Comparison of ENCODE assay signal across 1 cellular context in the genomic region with DNA sequence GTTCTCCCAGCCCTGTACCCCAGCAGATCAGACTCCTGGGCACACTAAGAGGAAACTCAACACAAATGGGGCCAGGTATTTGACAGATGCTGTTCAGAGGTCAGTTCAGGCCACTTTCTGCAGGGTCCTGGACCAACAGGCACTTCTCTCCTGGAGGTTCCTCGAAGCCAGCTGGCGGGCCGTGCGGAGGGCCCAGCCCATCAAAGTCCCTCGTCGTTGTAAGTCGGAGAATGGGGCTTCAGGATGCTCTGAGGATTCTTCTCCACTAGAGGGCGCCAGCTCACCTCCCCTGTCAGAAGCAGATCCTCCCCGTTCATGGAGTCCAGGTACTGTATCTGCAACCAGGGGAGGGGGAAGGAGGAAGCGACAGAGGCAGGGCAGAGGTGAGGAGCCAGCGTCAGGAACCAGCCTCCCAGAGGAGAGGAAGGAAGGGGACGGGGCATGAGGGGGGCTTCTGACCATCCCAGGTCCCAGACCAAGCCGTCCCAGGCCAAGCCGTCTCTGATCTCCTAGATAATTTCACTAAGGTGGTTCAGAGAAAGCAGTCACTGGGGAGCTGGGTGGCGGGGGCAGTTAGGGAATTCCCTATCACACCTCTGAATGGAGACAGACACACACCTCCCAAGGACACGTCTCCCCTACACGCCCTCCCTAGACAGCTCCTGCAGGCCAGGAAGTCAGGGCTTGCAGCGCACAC.
A peak's percentile ranks its signal among the peaks of the same experiment; 100 is the strongest.
TF ChIP-seq lines count a peak whose summit lies in the region.

No MANE protein-coding gene starts in this region.

TF ChIP-seq in HepG2, 621 proteins besides CTCF, POLR2A, EP300 and RAD21 (continued from another document and continues in another):
- TF ChIP-seq, protein P1, sequence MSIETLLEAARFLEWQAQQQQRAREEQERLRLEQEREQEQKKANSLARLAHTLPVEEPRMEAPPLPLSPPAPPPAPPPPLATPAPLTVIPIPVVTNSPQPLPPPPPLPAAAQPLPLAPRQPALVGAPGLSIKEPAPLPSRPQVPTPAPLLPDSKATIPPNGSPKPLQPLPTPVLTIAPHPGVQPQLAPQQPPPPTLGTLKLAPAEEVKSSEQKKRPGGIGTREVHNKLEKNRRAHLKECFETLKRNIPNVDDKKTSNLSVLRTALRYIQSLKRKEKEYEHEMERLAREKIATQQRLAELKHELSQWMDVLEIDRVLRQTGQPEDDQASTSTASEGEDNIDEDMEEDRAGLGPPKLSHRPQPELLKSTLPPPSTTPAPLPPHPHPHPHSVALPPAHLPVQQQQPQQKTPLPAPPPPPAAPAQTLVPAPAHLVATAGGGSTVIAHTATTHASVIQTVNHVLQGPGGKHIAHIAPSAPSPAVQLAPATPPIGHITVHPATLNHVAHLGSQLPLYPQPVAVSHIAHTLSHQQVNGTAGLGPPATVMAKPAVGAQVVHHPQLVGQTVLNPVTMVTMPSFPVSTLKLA (IDR thresholded peaks at IDR 0.05), result no peak
- 0 out of 2 replicates have a peak, but pooled peaks have one; percentile 62 for TF ChIP-seq ZFP1 (CRISPR knock-in tag; IDR thresholded peaks at IDR 0.05)
- no peak for TF ChIP-seq ZNF773 (CRISPR knock-in tag; IDR thresholded peaks at IDR 0.05; ENCODE audit: borderline replicate concordance)
- TF ChIP-seq SRF (IDR thresholded peaks at IDR 0.05; ENCODE audit: low read depth, low read length), result no peak
- no peak for TF ChIP-seq DNMT3B (CRISPR knock-in tag; conservative IDR thresholded peaks at IDR 0.05)
- TF ChIP-seq, protein P2, sequence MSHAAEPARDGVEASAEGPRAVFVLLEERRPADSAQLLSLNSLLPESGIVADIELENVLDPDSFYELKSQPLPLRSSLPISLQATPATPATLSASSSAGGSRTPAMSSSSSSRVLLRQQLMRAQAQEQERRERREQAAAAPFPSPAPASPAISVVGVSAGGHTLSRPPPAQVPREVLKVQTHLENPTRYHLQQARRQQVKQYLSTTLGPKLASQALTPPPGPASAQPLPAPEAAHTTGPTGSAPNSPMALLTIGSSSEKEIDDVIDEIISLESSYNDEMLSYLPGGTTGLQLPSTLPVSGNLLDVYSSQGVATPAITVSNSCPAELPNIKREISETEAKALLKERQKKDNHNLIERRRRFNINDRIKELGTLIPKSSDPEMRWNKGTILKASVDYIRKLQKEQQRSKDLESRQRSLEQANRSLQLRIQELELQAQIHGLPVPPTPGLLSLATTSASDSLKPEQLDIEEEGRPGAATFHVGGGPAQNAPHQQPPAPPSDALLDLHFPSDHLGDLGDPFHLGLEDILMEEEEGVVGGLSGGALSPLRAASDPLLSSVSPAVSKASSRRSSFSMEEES (CRISPR knock-in tag; IDR thresholded peaks at IDR 0.05), result peak; percentile 47
- no peak for TF ChIP-seq PAWR (CRISPR knock-in tag; IDR thresholded peaks at IDR 0.05; ENCODE audit: borderline replicate concordance)
- no peak for TF ChIP-seq PHF5A (CRISPR knock-in tag; IDR thresholded peaks at IDR 0.05; ENCODE audit: low read depth, unreplicated experiment)
- no peak for TF ChIP-seq SOX6 (IDR thresholded peaks at IDR 0.05)
- 0 out of 2 replicates have a peak, but pooled peaks have one; percentile 32 for TF ChIP-seq SOX6 (CRISPR knock-in tag; IDR thresholded peaks at IDR 0.05)
- TF ChIP-seq SAP130 (CRISPR knock-in tag; IDR thresholded peaks at IDR 0.05; ENCODE audit: low read depth), result peak; percentile 58
- peak; percentile 45; the same call in 1 of the 2 replicates for TF ChIP-seq MXD4 (CRISPR knock-in tag; IDR thresholded peaks at IDR 0.05)
- peak; percentile 84; the same call in 1 of the 2 replicates for TF ChIP-seq ZNF614 (CRISPR knock-in tag; IDR thresholded peaks at IDR 0.05; ENCODE audit: borderline replicate concordance)
- no peak for TF ChIP-seq ZNF816 (CRISPR knock-in tag; IDR thresholded peaks at IDR 0.05; ENCODE audit: borderline replicate concordance)
- no peak for TF ChIP-seq ZNF446 (CRISPR knock-in tag; IDR thresholded peaks at IDR 0.05)
- TF ChIP-seq, protein P3, sequence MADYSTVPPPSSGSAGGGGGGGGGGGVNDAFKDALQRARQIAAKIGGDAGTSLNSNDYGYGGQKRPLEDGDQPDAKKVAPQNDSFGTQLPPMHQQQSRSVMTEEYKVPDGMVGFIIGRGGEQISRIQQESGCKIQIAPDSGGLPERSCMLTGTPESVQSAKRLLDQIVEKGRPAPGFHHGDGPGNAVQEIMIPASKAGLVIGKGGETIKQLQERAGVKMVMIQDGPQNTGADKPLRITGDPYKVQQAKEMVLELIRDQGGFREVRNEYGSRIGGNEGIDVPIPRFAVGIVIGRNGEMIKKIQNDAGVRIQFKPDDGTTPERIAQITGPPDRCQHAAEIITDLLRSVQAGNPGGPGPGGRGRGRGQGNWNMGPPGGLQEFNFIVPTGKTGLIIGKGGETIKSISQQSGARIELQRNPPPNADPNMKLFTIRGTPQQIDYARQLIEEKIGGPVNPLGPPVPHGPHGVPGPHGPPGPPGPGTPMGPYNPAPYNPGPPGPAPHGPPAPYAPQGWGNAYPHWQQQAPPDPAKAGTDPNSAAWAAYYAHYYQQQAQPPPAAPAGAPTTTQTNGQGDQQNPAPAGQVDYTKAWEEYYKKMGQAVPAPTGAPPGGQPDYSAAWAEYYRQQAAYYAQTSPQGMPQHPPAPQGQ (CRISPR knock-in tag; IDR thresholded peaks at IDR 0.05; ENCODE audit: borderline replicate concordance), result no peak
- TF ChIP-seq ZNF274 (CRISPR knock-in tag; IDR thresholded peaks at IDR 0.05), result no peak; the same call in 1 of the 2 replicates
- no peak for TF ChIP-seq SNAPC2 (CRISPR knock-in tag; IDR thresholded peaks at IDR 0.05)
- TF ChIP-seq, protein P4, sequence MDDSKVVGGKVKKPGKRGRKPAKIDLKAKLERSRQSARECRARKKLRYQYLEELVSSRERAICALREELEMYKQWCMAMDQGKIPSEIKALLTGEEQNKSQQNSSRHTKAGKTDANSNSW (CRISPR knock-in tag; IDR thresholded peaks at IDR 0.05; ENCODE audit: borderline replicate concordance), result no peak
- TF ChIP-seq TEAD3 (CRISPR knock-in tag; optimal IDR thresholded peaks at IDR 0.05; ENCODE audit: borderline replicate concordance), result peak; percentile 81
- no peak for TF ChIP-seq IKZF4 (CRISPR knock-in tag; IDR thresholded peaks at IDR 0.05; ENCODE audit: borderline replicate concordance, low read depth, not compliant biosample characterization)
- TF ChIP-seq POLR2AphosphoS2 (IDR thresholded peaks at IDR 0.05; ENCODE audit: low read depth, low read length), result no peak
- no peak for TF ChIP-seq U2AF2 (IDR thresholded peaks at IDR 0.05; ENCODE audit: low read depth, low read length)
- TF ChIP-seq ZNF496 (CRISPR knock-in tag; IDR thresholded peaks at IDR 0.05; ENCODE audit: insufficient replicate concordance), result no peak
- TF ChIP-seq KLF13 (CRISPR knock-in tag; IDR thresholded peaks at IDR 0.05), result no peak
- TF ChIP-seq, protein P5, sequence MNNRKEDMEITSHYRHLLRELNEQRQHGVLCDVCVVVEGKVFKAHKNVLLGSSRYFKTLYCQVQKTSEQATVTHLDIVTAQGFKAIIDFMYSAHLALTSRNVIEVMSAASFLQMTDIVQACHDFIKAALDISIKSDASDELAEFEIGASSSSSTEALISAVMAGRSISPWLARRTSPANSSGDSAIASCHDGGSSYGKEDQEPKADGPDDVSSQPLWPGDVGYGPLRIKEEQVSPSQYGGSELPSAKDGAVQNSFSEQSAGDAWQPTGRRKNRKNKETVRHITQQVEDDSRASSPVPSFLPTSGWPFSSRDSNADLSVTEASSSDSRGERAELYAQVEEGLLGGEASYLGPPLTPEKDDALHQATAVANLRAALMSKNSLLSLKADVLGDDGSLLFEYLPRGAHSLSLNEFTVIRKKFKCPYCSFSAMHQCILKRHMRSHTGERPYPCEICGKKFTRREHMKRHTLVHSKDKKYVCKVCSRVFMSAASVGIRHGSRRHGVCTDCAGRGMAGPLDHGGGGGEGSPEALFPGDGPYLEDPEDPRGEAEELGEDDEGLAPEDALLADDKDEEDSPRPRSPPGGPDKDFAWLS (CRISPR knock-in tag; IDR thresholded peaks at IDR 0.05; ENCODE audit: borderline replicate concordance), result no peak
- peak; percentile 61; the same call in 1 of the 2 replicates for TF ChIP-seq NRL (CRISPR knock-in tag; IDR thresholded peaks at IDR 0.05; ENCODE audit: borderline replicate concordance)
- no peak for TF ChIP-seq NR2F1 (CRISPR knock-in tag; IDR thresholded peaks at IDR 0.05)
- TF ChIP-seq KAT8 (CRISPR knock-in tag; IDR thresholded peaks at IDR 0.05), result peak; percentile 61; the same call in 1 of the 2 replicates
- no peak for TF ChIP-seq MAFK (conservative IDR thresholded peaks at IDR 0.05 in 1 of 2, IDR thresholded peaks at IDR 0.05 in 1 of 2; ENCODE audit: low read length in 2 of 2)
- TF ChIP-seq AKAP8 (CRISPR knock-in tag; IDR thresholded peaks at IDR 0.05), result 0 out of 2 replicates have a peak, but pooled peaks have one; percentile 44
- TF ChIP-seq FOXA3 (CRISPR knock-in tag; IDR thresholded peaks at IDR 0.05), result peak; percentile 54
- TF ChIP-seq ZMAT3 (CRISPR knock-in tag; conservative IDR thresholded peaks at IDR 0.05), result peak; percentile 66; the same call in 1 of the 2 replicates
- no peak for TF ChIP-seq FOXK2 (IDR thresholded peaks at IDR 0.05)
- no peak for TF ChIP-seq RBAK (CRISPR knock-in tag; IDR thresholded peaks at IDR 0.05)
- TF ChIP-seq ZNF383 (CRISPR knock-in tag; IDR thresholded peaks at IDR 0.05; ENCODE audit: borderline replicate concordance), result no peak
- no peak; the same call in 1 of the 2 replicates for TF ChIP-seq DR1 (CRISPR knock-in tag; IDR thresholded peaks at IDR 0.05)
- no peak for TF ChIP-seq NR2F2 (IDR thresholded peaks at IDR 0.05; ENCODE audit: borderline replicate concordance, low read depth)
- no peak for TF ChIP-seq MBNL3 (CRISPR knock-in tag; conservative IDR thresholded peaks at IDR 0.05)
- TF ChIP-seq CBX5 (CRISPR knock-in tag; IDR thresholded peaks at IDR 0.05; ENCODE audit: borderline replicate concordance), result no peak; the same call in 1 of the 2 replicates
- no peak for TF ChIP-seq POLR2G (IDR thresholded peaks at IDR 0.05; ENCODE audit: low read depth, low read length)
- TF ChIP-seq HOXA3 (CRISPR knock-in tag; IDR thresholded peaks at IDR 0.05), result peak; percentile 60
- no peak for TF ChIP-seq SNAI1 (CRISPR knock-in tag; IDR thresholded peaks at IDR 0.05; ENCODE audit: borderline replicate concordance)
- no peak for TF ChIP-seq ARID2 (CRISPR knock-in tag; IDR thresholded peaks at IDR 0.05; ENCODE audit: borderline replicate concordance)
- TF ChIP-seq ARNT (IDR thresholded peaks at IDR 0.05), result no peak
- TF ChIP-seq, protein P6, sequence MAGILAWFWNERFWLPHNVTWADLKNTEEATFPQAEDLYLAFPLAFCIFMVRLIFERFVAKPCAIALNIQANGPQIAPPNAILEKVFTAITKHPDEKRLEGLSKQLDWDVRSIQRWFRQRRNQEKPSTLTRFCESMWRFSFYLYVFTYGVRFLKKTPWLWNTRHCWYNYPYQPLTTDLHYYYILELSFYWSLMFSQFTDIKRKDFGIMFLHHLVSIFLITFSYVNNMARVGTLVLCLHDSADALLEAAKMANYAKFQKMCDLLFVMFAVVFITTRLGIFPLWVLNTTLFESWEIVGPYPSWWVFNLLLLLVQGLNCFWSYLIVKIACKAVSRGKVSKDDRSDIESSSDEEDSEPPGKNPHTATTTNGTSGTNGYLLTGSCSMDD (CRISPR knock-in tag; IDR thresholded peaks at IDR 0.05), result no peak
- TF ChIP-seq GTF3A (CRISPR knock-in tag; conservative IDR thresholded peaks at IDR 0.05), result no peak
- no peak for TF ChIP-seq PHB2 (IDR thresholded peaks at IDR 0.05; ENCODE audit: partially characterized antibody)
- no peak; the same call in 1 of the 2 replicates for TF ChIP-seq SP5 (CRISPR knock-in tag; IDR thresholded peaks at IDR 0.05; ENCODE audit: borderline replicate concordance, low read depth)
- TF ChIP-seq, protein P7, sequence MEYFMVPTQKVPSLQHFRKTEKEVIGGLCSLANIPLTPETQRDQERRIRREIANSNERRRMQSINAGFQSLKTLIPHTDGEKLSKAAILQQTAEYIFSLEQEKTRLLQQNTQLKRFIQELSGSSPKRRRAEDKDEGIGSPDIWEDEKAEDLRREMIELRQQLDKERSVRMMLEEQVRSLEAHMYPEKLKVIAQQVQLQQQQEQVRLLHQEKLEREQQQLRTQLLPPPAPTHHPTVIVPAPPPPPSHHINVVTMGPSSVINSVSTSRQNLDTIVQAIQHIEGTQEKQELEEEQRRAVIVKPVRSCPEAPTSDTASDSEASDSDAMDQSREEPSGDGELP (IDR thresholded peaks at IDR 0.05; ENCODE audit: borderline replicate concordance, low read depth), result 0 out of 2 replicates have a peak, but pooled peaks have one; percentile 20
- peak; percentile 90 for TF ChIP-seq ZNF205 (CRISPR knock-in tag; IDR thresholded peaks at IDR 0.05)
- peak; percentile 17; the same call in 1 of the 2 replicates for TF ChIP-seq NFE2 (CRISPR knock-in tag; IDR thresholded peaks at IDR 0.05)
- TF ChIP-seq CBX1 (IDR thresholded peaks at IDR 0.05; ENCODE audit: low read depth), result no peak
- TF ChIP-seq, protein P8, sequence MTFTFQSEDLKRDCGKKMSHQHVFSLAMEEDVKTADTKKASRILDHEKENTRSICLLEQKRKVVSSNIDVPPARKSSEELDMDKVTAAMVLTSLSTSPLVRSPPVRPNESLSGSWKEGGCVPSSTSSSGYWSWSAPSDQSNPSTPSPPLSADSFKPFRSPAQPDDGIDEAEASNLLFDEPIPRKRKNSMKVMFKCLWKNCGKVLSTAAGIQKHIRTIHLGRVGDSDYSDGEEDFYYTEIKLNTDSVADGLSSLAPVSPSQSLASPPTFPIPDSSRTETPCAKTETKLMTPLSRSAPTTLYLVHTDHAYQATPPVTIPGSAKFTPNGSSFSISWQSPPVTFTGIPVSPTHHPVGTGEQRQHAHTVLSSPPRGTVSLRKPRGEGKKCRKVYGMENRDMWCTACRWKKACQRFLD (CRISPR knock-in tag; IDR thresholded peaks at IDR 0.05; ENCODE audit: borderline replicate concordance), result no peak
- no peak for TF ChIP-seq ZNF672 (CRISPR knock-in tag; IDR thresholded peaks at IDR 0.05)
- no peak for TF ChIP-seq SUZ12 (IDR thresholded peaks at IDR 0.05; ENCODE audit: low read depth, low read length)
- no peak for TF ChIP-seq ZNF138 (CRISPR knock-in tag; IDR thresholded peaks at IDR 0.05; ENCODE audit: low read depth)
